8 cellular contexts compared by ENCODE assay signal in genomic region chr1:157138220-157139124, GRCh38. TPM values are rescaled to one million over a fixed set of nuclear protein-coding genes. Genes with fewer than 3 reads are reported as not detected.
DNase-seq lines count a peak whose midpoint lies in the region; ATAC-seq and TF ChIP-seq lines count a peak whose summit lies in the region.

Gene ETV3 (minus strand): TSS chr1:157138395. CDS start chr1:157136352, 2,043 bp downstream.

- H3K27me3 ChIP-seq in ascending aorta (no peaks in the 10 kb centered on the region), aorta (ENCODE audit: control insufficient read depth in 1 of 2, insufficient read depth in 2 of 2, low read length in 1 of 2) (no peaks in the 10 kb centered on the region)

- H3K4me1 Mint-ChIP-seq in T-helper 2 cell treated with Interferon-gamma antibody and Interleukin-4, amounts not matched to agents 5 μg/mL and 100 μg/mL, for 36 hours (ENCODE audit: low read depth), result peaks cover 61% of the 10 kb centered on the region

- no peaks in the 10 kb centered on the region for H3K9me3 Mint-ChIP-seq in T-helper 2 cell treated with Interferon-gamma antibody and Interleukin-4, amounts not matched to agents 5 μg/mL and 100 μg/mL, for 36 hours

- H3K36me3 ChIP-seq in ascending aorta (peaks cover 25 to 26% of the 10 kb centered on the region in 2 donors), aorta (ENCODE audit: control insufficient read depth in 1 of 2, insufficient read depth in 2 of 2, low read length in 1 of 2) (peaks cover 3 to 7% of the 10 kb centered on the region in 2 donors)

- no peaks in the 10 kb centered on the region for H3K27me3 Mint-ChIP-seq in T-helper 2 cell treated with Interferon-gamma antibody and Interleukin-4, amounts not matched to agents 5 μg/mL and 100 μg/mL, for 36 hours (ENCODE audit: low read depth)

- peak within 1 kb of the TSS; percentile 80 to 98 for H3K4me3 ChIP-seq in ascending aorta
- H3K4me3 ChIP-seq in aorta (ENCODE audit: low read length in 2 of 2), result peak within 1 kb of the TSS; percentile 87 to 94

- peak; percentile 78 for TF ChIP-seq POLR2A in GM15510 (IDR thresholded peaks at IDR 0.05; ENCODE audit: borderline replicate concordance, extremely low read depth, insufficient read length)

- H3K36me3 Mint-ChIP-seq in T-helper 2 cell treated with Interferon-gamma antibody and Interleukin-4, amounts not matched to agents 5 μg/mL and 100 μg/mL, for 36 hours (ENCODE audit: low read depth), result peaks cover 35% of the 10 kb centered on the region

- H3K4me1 ChIP-seq in ascending aorta (peaks cover 5 to 16% of the 10 kb centered on the region in 2 donors), aorta (ENCODE audit: control insufficient read depth in 1 of 2, insufficient read depth in 2 of 2, low read length in 2 of 2) (no peaks in the 10 kb centered on the region)

- H3K9me3 ChIP-seq in ascending aorta, result no peaks in the 10 kb centered on the region
- no peaks in the 10 kb centered on the region for H3K9me3 ChIP-seq in aorta (ENCODE audit: control insufficient read depth, low read length)

- intact Hi-C loops in ascending aorta (cut with DNase I) (loop anchor here (2.0 to 10.0 kb wide), 2 partner anchors 94 to 374 kb away; partner anchors contain the start of genes ARHGEF11 and PRCC), aorta (cut with DNase I) (no loop called here)

- WGBS in aorta, 2 donors, result 0% methylated on average over 80 to 87 of the region's 87 CpGs

- H3K4me3 Mint-ChIP-seq in T-helper 2 cell treated with Interferon-gamma antibody and Interleukin-4, amounts not matched to agents 5 μg/mL and 100 μg/mL, for 36 hours, result peak within 1 kb of the TSS; percentile 97

- H3K27ac Mint-ChIP-seq in T-helper 2 cell treated with Interferon-gamma antibody and Interleukin-4, amounts not matched to agents 5 μg/mL and 100 μg/mL, for 36 hours, result peak within 1 kb of the TSS; percentile 94

- no peak for TF ChIP-seq CTCF in ascending aorta (IDR thresholded peaks at IDR 0.05)

- ATAC-seq in HG02870 (IDR thresholded peaks at IDR 0.05; ENCODE audit: unreplicated experiment) (peak; percentile 79), aorta (ENCODE audit: low FRiP score) (peak; percentile 94)

- H3K27ac ChIP-seq in ascending aorta (peak within 1 kb of the TSS; percentile 96 to 97), aorta (ENCODE audit: low read depth in 1 of 2, low read length in 2 of 2) (peak within 1 kb of the TSS; percentile 47 to 95)

- peak; percentile 77 to 94 for DNase-seq in NCI-H187 (lab: John Stamatoyannopoulos, UW)
- DNase-seq in T-helper 2 cell treated with Interferon-gamma antibody and Interleukin-4, amounts not matched to agents 5 μg/mL and 100 μg/mL, for 36 hours (ENCODE audit: low spot score), result peak; percentile 91
- DNase-seq in ascending aorta (ENCODE audit: low spot score in 2 of 2), result peak; percentile 71 to 96
- DNase-seq in hepatic stellate cell (ENCODE audit: low spot score), result peak; percentile 93
- DNase-seq in renal cortical epithelial cell (ENCODE audit: low read depth), result peak; percentile 78
- DNase-seq in aorta, result peak; percentile 93 to 95

RNA-seq across cellular contexts. Expression of gene ETV3, which starts in this region (rescaled TPM):
- total RNA-seq in ascending aorta (9.6 TPM), renal cortical epithelial cell (10.9 and 15.6 TPM in 2 replicates), aorta (10 to 100 TPM; 29.1 to 33.6 TPM)
- polyA plus RNA-seq in aorta, result 10 to 100 TPM in 1 of 2 donors, 1 to 10 TPM in 1; 6.6 to 15.3 TPM

Comparison
In these comparisons a context has a peak if more than half of its experiments do, and no peak if none do; other contexts are left out.
1. Peak in every context shown above with its lines: DNase-seq, ATAC-seq, H3K4me3 ChIP-seq and H3K27ac ChIP-seq.